1 cellular context compared by ENCODE assay signal in the genomic region with DNA sequence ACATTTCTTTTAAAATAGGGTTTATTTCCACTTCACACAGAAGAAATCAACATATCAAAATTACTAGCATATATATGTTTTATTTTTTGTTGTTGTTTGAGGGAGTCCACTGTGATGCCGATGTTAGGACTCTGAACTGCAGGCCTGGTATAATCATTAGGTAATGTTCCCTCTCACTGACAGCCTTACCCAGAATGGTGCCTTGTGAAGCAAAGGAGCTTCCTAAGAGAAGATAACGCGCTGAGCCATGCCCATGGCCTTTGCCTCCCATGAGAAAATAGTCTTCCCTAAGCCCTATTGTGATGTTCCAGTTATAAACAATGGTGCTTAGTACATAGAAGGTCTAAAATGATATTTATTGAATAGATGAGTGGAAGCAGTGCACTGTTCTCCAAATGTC.
TF ChIP-seq lines count a peak whose summit lies in the region.

No MANE protein-coding gene starts in this region.

TF ChIP-seq in HEK293T, 16 proteins besides CTCF, POLR2A, EP300 and RAD21 (continued from another document):
- TF ChIP-seq ELF4 (IDR thresholded peaks at IDR 0.05): no peak
- no peak for TF ChIP-seq HDGF (IDR thresholded peaks at IDR 0.05; ENCODE audit: borderline replicate concordance)
- TF ChIP-seq NFRKB (IDR thresholded peaks at IDR 0.05): no peak
- TF ChIP-seq SP1 (IDR thresholded peaks at IDR 0.05): no peak
- TF ChIP-seq LEF1 (IDR thresholded peaks at IDR 0.05; ENCODE audit: borderline replicate concordance): no peak
- no peak for TF ChIP-seq FOXA1 (IDR thresholded peaks at IDR 0.05)
- no peak for TF ChIP-seq TARDBP (IDR thresholded peaks at IDR 0.05)
- no peak for TF ChIP-seq BHLHE40 (IDR thresholded peaks at IDR 0.05; ENCODE audit: borderline replicate concordance)
- TF ChIP-seq FOXK2 (IDR thresholded peaks at IDR 0.05): no peak
- TF ChIP-seq CTBP1 (IDR thresholded peaks at IDR 0.05; ENCODE audit: borderline replicate concordance): no peak
